1 cellular context compared by ENCODE assay signal in genomic region chr15:31080618-31081017, GRCh38.
TF ChIP-seq lines count a peak whose summit lies in the region.

No MANE protein-coding gene starts in this region.

TF ChIP-seq in HCT116, 20 proteins besides CTCF, POLR2A, EP300 and RAD21 (continued from another document):
- TF ChIP-seq MAX (IDR thresholded peaks at IDR 0.05): no peak
- no peak for TF ChIP-seq EGR1 (IDR thresholded peaks at IDR 0.05; ENCODE audit: low read depth)
- no peak for TF ChIP-seq SRF (IDR thresholded peaks at IDR 0.05; ENCODE audit: low read depth)
- TF ChIP-seq ELF1 (IDR thresholded peaks at IDR 0.05; ENCODE audit: borderline replicate concordance, low read depth): no peak
- TF ChIP-seq YY1 (IDR thresholded peaks at IDR 0.05; ENCODE audit: extremely low read depth, insufficient replicate concordance, low read depth, low read length): no peak
- no peak for TF ChIP-seq CBX3 (IDR thresholded peaks at IDR 0.05; ENCODE audit: low read depth)
- no peak for TF ChIP-seq CEBPB (IDR thresholded peaks at IDR 0.05; ENCODE audit: low read depth)
